ENCODE assay signal across 8 cellular contexts in the genomic region with DNA sequence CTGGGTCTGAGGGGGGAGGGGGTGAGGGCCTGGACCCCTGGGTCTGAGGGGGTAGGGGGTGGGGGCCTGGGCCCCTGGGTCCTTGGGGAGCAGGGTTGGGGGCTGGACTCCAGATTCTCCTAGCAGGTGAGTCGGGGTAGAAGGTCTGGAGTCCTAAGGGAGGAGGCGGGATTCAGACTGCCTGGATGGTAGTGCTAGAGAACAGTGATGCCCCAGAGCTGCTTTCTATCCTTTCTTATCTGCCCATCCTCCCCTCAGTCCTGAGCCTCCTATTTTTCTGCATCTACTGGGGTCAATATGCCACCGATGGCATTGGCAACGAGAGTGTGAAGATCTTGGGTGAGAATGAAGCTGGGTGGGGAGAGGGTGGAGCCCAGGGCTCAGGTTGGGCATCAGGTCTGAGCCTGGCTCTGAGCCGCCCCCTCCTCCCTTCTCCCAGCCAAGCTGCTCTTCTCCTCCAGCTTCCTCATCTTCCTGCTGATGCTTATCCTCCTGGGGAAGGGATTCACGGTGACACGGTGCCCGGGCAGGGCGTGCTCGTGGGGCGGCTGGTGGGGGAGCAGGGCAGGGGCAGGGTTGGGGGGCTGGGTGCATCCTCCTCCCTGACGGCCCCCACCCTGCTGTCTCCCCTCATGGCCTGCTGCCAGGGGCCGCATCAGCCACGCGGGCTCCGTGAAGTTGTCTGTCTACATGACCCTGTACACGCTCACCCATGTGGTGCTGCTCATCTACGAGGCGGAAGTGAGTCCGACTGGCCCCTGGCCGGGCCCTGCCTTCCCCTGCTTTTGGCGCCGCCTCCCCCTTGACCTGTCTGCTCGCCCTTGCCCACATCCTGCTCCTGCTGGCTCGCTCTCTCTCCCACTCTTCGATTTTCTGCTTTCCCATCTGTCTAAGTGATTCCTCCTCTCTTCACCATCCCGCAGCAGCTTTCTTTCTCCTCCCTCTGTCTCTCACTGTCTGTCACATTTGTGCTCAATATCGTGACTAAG. TPM values are rescaled to one million over a fixed set of nuclear protein-coding genes. Genes with fewer than 3 reads are reported as not detected.
A peak's percentile ranks its signal among the peaks of the same experiment; 100 is the strongest.
DNase-seq lines count a peak whose midpoint lies in the region; ATAC-seq and TF ChIP-seq lines count a peak whose summit lies in the region.

No MANE protein-coding gene starts in this region.

- H2AFZ ChIP-seq in mammary epithelial cell (ENCODE audit: low read depth, low read length) = peak overlapping the region; percentile 35

- CTCF ChIA-PET in mammary epithelial cell (lab: Charles Lee; ENCODE audit: low non-redundant PET) = no interaction called here

- H3K36me3 ChIP-seq in mammary epithelial cell (ENCODE audit: insufficient read depth, low read length) = no peaks in the 10 kb centered on the region

- intact Hi-C loops in mammary epithelial cell (cut with micrococcal nuclease) = no loop called here

- no peaks in the 10 kb centered on the region for H4K20me1 ChIP-seq in mammary epithelial cell (ENCODE audit: insufficient read depth, low read length)

- H3K4me3 Mint-ChIP-seq in T-helper 1 cell treated with Interleukin-12 subunit alpha and Interleukin-12 subunit beta and Interleukin-4 antibody, amounts not matched to agents 30 μg/mL and 1 μg/mL, for 36 hours = no peak overlapping the region
- peak overlapping the region; percentile 49 to 54 for H3K4me3 Mint-ChIP-seq in stimulated activated naive CD8-positive, alpha-beta T cell treated with anti-CD3 and anti-CD28 coated beads, Interleukin-15, amount 100 ng/mL, for 72 hours

- H3K4me1 ChIP-seq in mammary epithelial cell (ENCODE audit: insufficient read depth, low read length) = peaks cover 9% of the 10 kb centered on the region

- H3K9me3 Mint-ChIP-seq in T-helper 1 cell treated with Interleukin-12 subunit alpha and Interleukin-12 subunit beta and Interleukin-4 antibody, amounts not matched to agents 30 μg/mL and 1 μg/mL, for 36 hours = no peaks in the 10 kb centered on the region
- H3K9me3 Mint-ChIP-seq in stimulated activated naive CD8-positive, alpha-beta T cell treated with anti-CD3 and anti-CD28 coated beads, Interleukin-15, amount 100 ng/mL, for 72 hours = no peaks in the 10 kb centered on the region

- H3K27ac ChIP-seq in mammary epithelial cell (ENCODE audit: insufficient read depth, low read depth, low read length) = no peak overlapping the region

- H3K4me3 ChIP-seq in mammary epithelial cell (replicated peaks in 1 of 3; ENCODE audit: insufficient read depth in 1 of 3, low read depth in 2 of 3, low read length in 3 of 3) = no peak overlapping the region

- dilution Hi-C loops in mammary epithelial cell (cut with HindIII; ENCODE audit: low sequenced_read_pairs) = no loop called here

- H3K27ac Mint-ChIP-seq in T-helper 1 cell treated with Interleukin-12 subunit alpha and Interleukin-12 subunit beta and Interleukin-4 antibody, amounts not matched to agents 30 μg/mL and 1 μg/mL, for 36 hours = peak overlapping the region; percentile 26
- peak overlapping the region; percentile 2 to 19 for H3K27ac Mint-ChIP-seq in stimulated activated naive CD8-positive, alpha-beta T cell treated with anti-CD3 and anti-CD28 coated beads, Interleukin-15, amount 100 ng/mL, for 72 hours

- no peak overlapping the region for H3K9ac ChIP-seq in mammary epithelial cell (ENCODE audit: insufficient read depth, low read length)

- H3K36me3 Mint-ChIP-seq in T-helper 1 cell treated with Interleukin-12 subunit alpha and Interleukin-12 subunit beta and Interleukin-4 antibody, amounts not matched to agents 30 μg/mL and 1 μg/mL, for 36 hours (ENCODE audit: low read depth) = no peaks in the 10 kb centered on the region

- peak; percentile 43 for ATAC-seq in stimulated activated naive CD8-positive, alpha-beta T cell treated with anti-CD3 and anti-CD28 coated beads, Interleukin-15, amount 100 ng/mL, for 72 hours
- ATAC-seq in HG03432 (IDR thresholded peaks at IDR 0.05; ENCODE audit: unreplicated experiment) = no peak

- in situ Hi-C loops in mammary epithelial cell (cut with MboI; ENCODE audit: low sequenced_read_pairs in 2 of 2) = no loop called here

- H3K4me1 Mint-ChIP-seq in T-helper 1 cell treated with Interleukin-12 subunit alpha and Interleukin-12 subunit beta and Interleukin-4 antibody, amounts not matched to agents 30 μg/mL and 1 μg/mL, for 36 hours (ENCODE audit: low read depth) = peaks cover 14% of the 10 kb centered on the region
- H3K4me1 Mint-ChIP-seq in stimulated activated naive CD8-positive, alpha-beta T cell treated with anti-CD3 and anti-CD28 coated beads, Interleukin-15, amount 100 ng/mL, for 72 hours = peaks cover 42% of the 10 kb centered on the region

- WGBS in mammary epithelial cell (ENCODE audit: low coverage, missing lambda C conversion rate) = 52% methylated on average over 17 of the region's 28 CpGs

- no peaks in the 10 kb centered on the region for H3K79me2 ChIP-seq in mammary epithelial cell (ENCODE audit: insufficient read depth, low read length)

- no peak for DNase-seq in T-helper 1 cell
- DNase-seq in NCI-H2196 treated with DMSO at 0.1 percent for 48 hours (lab: John Stamatoyannopoulos, UW; ENCODE audit: unreplicated experiment) = peak; percentile 87
- no peak for DNase-seq in mammary epithelial cell
- no peak for DNase-seq in stimulated activated naive CD8-positive, alpha-beta T cell treated with anti-CD3 and anti-CD28 coated beads, Interleukin-15, amount 100 ng/mL, for 72 hours
- no peak for DNase-seq in activated CD4-positive, alpha-beta T cell treated with anti-CD3 and anti-CD28 coated beads for 48 hours
- DNase-seq in activated CD8-positive, alpha-beta memory T cell treated with anti-CD3 and anti-CD28 coated beads, Interleukin-2, amount 50 U/mL, for 4 hours = no peak

- no peaks in the 10 kb centered on the region for H3K9me3 ChIP-seq in mammary epithelial cell (replicated peaks; ENCODE audit: insufficient read depth, low read length)

- no peak for TF ChIP-seq CTCF in mammary epithelial cell (conservative IDR thresholded peaks at IDR 0.05 in 1 of 2, IDR thresholded peaks at IDR 0.05 in 1 of 2; ENCODE audit: extremely low read depth in 1 of 2, insufficient read depth in 1 of 2, low read depth in 1 of 2, low read length in 2 of 2)

- H3K27me3 Mint-ChIP-seq in T-helper 1 cell treated with Interleukin-12 subunit alpha and Interleukin-12 subunit beta and Interleukin-4 antibody, amounts not matched to agents 30 μg/mL and 1 μg/mL, for 36 hours (ENCODE audit: low read depth) = peaks cover 47% of the 10 kb centered on the region
- H3K27me3 Mint-ChIP-seq in stimulated activated naive CD8-positive, alpha-beta T cell treated with anti-CD3 and anti-CD28 coated beads, Interleukin-15, amount 100 ng/mL, for 72 hours = peaks cover 61% of the 10 kb centered on the region

- H3K4me2 ChIP-seq in mammary epithelial cell (ENCODE audit: insufficient read depth, low read depth, low read length) = peak overlapping the region; percentile 4

- no TSS peak for BruUV-seq in mammary epithelial cell (replicated peaks; lab: Mats Ljungman, UMichigan)

- no peaks in the 10 kb centered on the region for H3K27me3 ChIP-seq in mammary epithelial cell (ENCODE audit: insufficient read depth, low read length)

RNA-seq across cellular contexts. Expression of a gene that starts 3.4 kb away (rescaled TPM):
- total RNA-seq in mammary epithelial cell = under 1 TPM in 1 of 2 donors, not detected in 1; 0.21 TPM
- polyA plus RNA-seq in mammary epithelial cell = 0.03 TPM
- not detected for polyA minus RNA-seq in mammary epithelial cell

RNA-seq across cellular contexts. Expression of a gene that starts 8.9 kb away (rescaled TPM):
- total RNA-seq in mammary epithelial cell = 10 to 100 TPM; 16.6 to 29.3 TPM
- polyA plus RNA-seq in mammary epithelial cell = 7.2 TPM
- polyA minus RNA-seq in mammary epithelial cell = 7.1 TPM

RNA-seq across cellular contexts. Expression of a gene that starts 14.1 kb away (rescaled TPM):
- 10 to 100 TPM; 32.7 to 57.9 TPM for total RNA-seq in mammary epithelial cell
- polyA plus RNA-seq in mammary epithelial cell = 80.7 TPM
- polyA minus RNA-seq in mammary epithelial cell = 77.2 TPM

RNA-seq across cellular contexts. Expression of a gene that starts 14.6 kb away (rescaled TPM):
- 1 to 10 TPM; 1.0 to 1.7 TPM for total RNA-seq in mammary epithelial cell
- polyA plus RNA-seq in mammary epithelial cell = 2.2 TPM
- polyA minus RNA-seq in mammary epithelial cell = 1.7 TPM

RNA-seq across cellular contexts. Expression of a gene that starts 47.5 kb away (rescaled TPM):
- 10 to 100 TPM; 37.0 to 91.0 TPM for total RNA-seq in mammary epithelial cell
- polyA plus RNA-seq in mammary epithelial cell = 19.4 TPM
- 24.7 TPM for polyA minus RNA-seq in mammary epithelial cell
